Comparison of ENCODE assay signal across 1 cellular context in the genomic region with DNA sequence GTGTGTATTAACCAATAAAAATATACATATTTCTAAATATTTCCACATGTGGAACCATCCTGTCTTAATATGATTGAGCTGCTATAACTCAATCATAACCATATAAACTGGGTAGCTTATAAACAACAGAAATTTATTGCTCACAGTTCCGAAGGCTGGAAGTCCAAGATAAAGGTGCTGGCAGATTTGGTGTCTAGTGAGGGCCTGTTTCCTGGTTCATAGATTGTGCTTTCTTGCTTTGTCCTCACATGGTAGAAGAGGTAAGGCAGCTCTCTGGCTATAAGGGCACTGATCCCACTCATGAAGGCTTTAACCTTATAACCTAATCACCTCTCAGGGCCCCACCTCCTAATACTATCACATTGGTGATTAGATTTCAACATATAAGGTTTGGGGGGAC.
TF ChIP-seq lines count a peak whose summit lies in the region.

No MANE protein-coding gene starts in this region.

TF ChIP-seq in endothelial cell of umbilical vein, 7 proteins besides CTCF, POLR2A, EP300 and RAD21:
- no peak for TF ChIP-seq FOS (IDR thresholded peaks at IDR 0.05; ENCODE audit: borderline replicate concordance, insufficient read depth, low read length)
